In the genomic region with DNA sequence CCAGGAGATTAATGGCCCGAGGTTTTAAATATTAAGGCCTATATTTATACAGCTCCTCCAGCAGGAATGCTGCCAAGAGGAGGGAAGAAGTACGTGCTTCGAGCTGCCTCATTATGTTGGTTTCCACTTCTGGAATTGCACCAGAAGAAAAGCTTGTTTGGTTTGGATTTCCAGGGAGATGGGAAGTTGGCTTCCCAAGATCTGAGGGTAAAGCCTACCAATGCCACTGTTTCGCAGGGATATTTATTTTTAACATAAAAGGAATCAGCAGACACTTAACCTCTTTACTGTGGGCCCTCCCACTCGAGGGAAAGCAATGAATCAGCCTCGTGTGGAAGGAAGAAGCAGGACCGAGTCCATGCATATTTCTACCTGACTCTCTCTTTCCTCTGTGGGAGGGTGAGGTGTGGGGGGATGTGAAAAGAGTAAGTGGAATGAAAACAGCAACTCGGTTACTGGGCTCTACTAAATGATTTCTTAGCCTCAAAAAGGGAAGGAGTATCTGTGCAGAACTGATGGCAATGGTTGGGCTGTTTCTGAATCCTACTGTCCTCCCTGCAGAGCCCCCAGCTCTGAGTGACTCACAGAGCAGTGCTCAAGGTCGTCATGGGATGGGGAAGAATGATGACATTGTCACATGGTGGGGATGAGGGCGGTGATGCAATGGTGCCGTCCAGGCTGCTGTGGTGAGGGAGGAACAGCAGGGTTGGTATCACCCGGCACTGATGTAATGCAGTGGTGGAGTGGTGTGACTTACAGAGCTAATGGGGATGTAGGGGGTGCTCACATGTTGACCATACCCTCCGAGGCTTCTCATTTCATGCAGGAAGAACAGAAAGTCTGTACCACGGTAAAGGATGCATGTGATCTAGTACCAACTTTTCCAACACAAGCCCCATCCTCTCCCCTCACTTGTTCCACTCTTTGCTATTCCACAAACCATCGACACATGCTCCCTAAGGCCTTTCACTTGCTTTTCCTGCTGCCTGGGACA, we compare ENCODE assay signal across 10 cellular contexts.
DNase-seq lines count a peak whose midpoint lies in the region; ATAC-seq and TF ChIP-seq lines count a peak whose summit lies in the region.
"Had no signal": no experiment of that assay in that cellular context is flagged by ENCODE, and none has a peak within 500 bp of the region (broad histone marks: within the 10 kb centered on the region; RNA-seq: fewer than 3 reads in every experiment).

No MANE protein-coding gene starts in this region.

- H3K27me3 ChIP-seq in SK-N-SH (ENCODE audit: insufficient read depth) (no peaks in the 10 kb centered on the region), foreskin keratinocyte (no peaks in the 10 kb centered on the region), smooth muscle cell (ENCODE audit: low read depth) (no peaks in the 10 kb centered on the region), Caco-2 (replicated peaks; ENCODE audit: control insufficient read depth, insufficient read depth, low read length) (no peaks in the 10 kb centered on the region)
- H3K27me3 ChIP-seq: body of pancreas, pancreas had no signal

- H4K20me1 ChIP-seq in SK-N-SH (ENCODE audit: insufficient read depth) (no peaks in the 10 kb centered on the region), smooth muscle cell (ENCODE audit: low read depth) (no peaks in the 10 kb centered on the region)

- H3K9me2 ChIP-seq in SK-N-SH, result no peaks in the 10 kb centered on the region

- TF ChIP-seq RAD21 in SK-N-SH (IDR thresholded peaks at IDR 0.05; ENCODE audit: low read length), result no peak

- no TSS peak for BruUV-seq in Caco-2 (replicated peaks; lab: Mats Ljungman, UMichigan)

- intact Hi-C loops in Caco-2 (cut with micrococcal nuclease; ENCODE audit: unreplicated experiment), result no loop called here

- peak overlapping the region; percentile 47 to 76 for H3K27ac ChIP-seq in SK-N-SH (ENCODE audit: low read depth in 2 of 2, low read length in 1 of 2)
- H3K27ac ChIP-seq in foreskin keratinocyte, result no peak overlapping the region
- peak overlapping the region; percentile 85 for H3K27ac ChIP-seq in smooth muscle cell (ENCODE audit: low read depth)
- H3K27ac ChIP-seq: body of pancreas, pancreas had no signal

- peaks cover 8% of the 10 kb centered on the region for H3K4me1 Mint-ChIP-seq in Caco-2 (ENCODE audit: low read depth, unreplicated experiment)

- POLR2A ChIA-PET in SK-N-SH (lab: Yijun Ruan, JAX), result interaction anchor here (0.6 kb wide), 1 partner anchor 26 kb away, joined by 3 read pairs; no protein-coding TSS in a partner anchor
- POLR2A ChIA-PET in Caco-2 (lab: Charles Lee), result no interaction called here

- TF ChIP-seq CTCF in SK-N-SH (IDR thresholded peaks at IDR 0.05) (no peak), foreskin keratinocyte (conservative IDR thresholded peaks at IDR 0.05) (no peak), smooth muscle cell (IDR thresholded peaks at IDR 0.05; ENCODE audit: borderline replicate concordance, insufficient read depth, poor library complexity, severe bottlenecking) (no peak), Caco-2 (IDR thresholded peaks at IDR 0.05; ENCODE audit: insufficient read depth in 1 of 2, low read depth in 1 of 2, low read length in 1 of 2, severe bottlenecking in 1 of 2, unreplicated experiment in 1 of 2) (no peak)

- no peak overlapping the region for H3K4me3 Mint-ChIP-seq in Caco-2 (ENCODE audit: unreplicated experiment)

- TF ChIP-seq EP300 in SK-N-SH (IDR thresholded peaks at IDR 0.05; ENCODE audit: borderline replicate concordance in 1 of 2, low read depth in 1 of 2, low read length in 1 of 2), result no peak

- CTCF ChIA-PET in SK-N-SH (lab: Yijun Ruan, JAX), result interaction anchor here (0.7 to 1.0 kb wide), 3 partner anchors 13 to 153 kb away, joined by 3 to 4 read pairs (median 3); no protein-coding TSS in a partner anchor
- CTCF ChIA-PET in Caco-2 (lab: Charles Lee), result no interaction called here

- H3K9me3 ChIP-seq in SK-N-SH (no peaks in the 10 kb centered on the region), smooth muscle cell (replicated peaks; ENCODE audit: low read depth) (no peaks in the 10 kb centered on the region), Caco-2 (no peaks in the 10 kb centered on the region)
- H3K9me3 ChIP-seq: body of pancreas, pancreas had no signal

- peak; percentile 89 for DNase-seq in H4 (ENCODE audit: low spot score)
- DNase-seq in SK-N-SH, result no peak
- DNase-seq in foreskin keratinocyte, result no peak
- DNase-seq in smooth muscle cell (lab: John Stamatoyannopoulos, UW; ENCODE audit: unreplicated experiment), result no peak
- DNase-seq in SK-N-DZ (ENCODE audit: low spot score), result no peak
- DNase-seq in NCI-H748 (lab: John Stamatoyannopoulos, UW; ENCODE audit: unreplicated experiment), result no peak
- no peak for DNase-seq in Caco-2
- DNase-seq: NCI-H345 had no signal

- H3K36me3 ChIP-seq in SK-N-SH (replicated peaks in 1 of 2; ENCODE audit: control insufficient read depth in 1 of 2, insufficient read depth in 2 of 2, low read length in 1 of 2) (peaks cover 0 to 97% of the 10 kb centered on the region in 2 experiments), smooth muscle cell (ENCODE audit: low read depth) (no peaks in the 10 kb centered on the region), Caco-2 (ENCODE audit: control insufficient read depth, insufficient read depth, low read length) (no peaks in the 10 kb centered on the region)
- H3K36me3 ChIP-seq: pancreas had no signal

- H3K36me3 Mint-ChIP-seq in Caco-2 (ENCODE audit: insufficient read depth, unreplicated experiment), result no peaks in the 10 kb centered on the region

- 57% methylated on average over 13 of the region's 15 CpGs for WGBS in SK-N-SH (ENCODE audit: low lambda C conversion rate)
- WGBS in smooth muscle cell (ENCODE audit: low lambda C conversion rate), result 27% methylated on average over 15 of the region's 15 CpGs

- H2AFZ ChIP-seq in SK-N-SH (ENCODE audit: low read depth) (no peak overlapping the region), smooth muscle cell (ENCODE audit: low read depth) (no peak overlapping the region)

- H3K4me2 ChIP-seq in SK-N-SH (peak overlapping the region; percentile 41), smooth muscle cell (peak overlapping the region; percentile 65)

- H3K9ac ChIP-seq in SK-N-SH (0 out of 2 replicates have a peak overlapping the region, but pooled peaks have one; percentile 23), smooth muscle cell (ENCODE audit: low read depth) (peak overlapping the region; percentile 53)

- H3K4me3 ChIP-seq in SK-N-SH (ENCODE audit: low read depth in 2 of 2, low read length in 1 of 2) (no peak overlapping the region), smooth muscle cell (no peak overlapping the region), Caco-2 (ENCODE audit: low read depth, low read length) (no peak overlapping the region)
- H3K4me3 ChIP-seq: body of pancreas, pancreas had no signal

- no peak overlapping the region for H3K27ac Mint-ChIP-seq in Caco-2 (ENCODE audit: unreplicated experiment)

- peaks cover 2% of the 10 kb centered on the region for H3K27me3 Mint-ChIP-seq in Caco-2 (ENCODE audit: insufficient read depth, unreplicated experiment)

- peak; percentile 39 for ATAC-seq in foreskin keratinocyte
- ATAC-seq: body of pancreas had no signal

- H3K4me1 ChIP-seq in SK-N-SH (ENCODE audit: control insufficient read depth in 1 of 2, insufficient read depth in 2 of 2, low read depth in 1 of 2, low read length in 1 of 2) (peaks cover 0 to 81% of the 10 kb centered on the region in 2 experiments; a peak in 2 of 4 replicates), foreskin keratinocyte (no peaks in the 10 kb centered on the region), smooth muscle cell (ENCODE audit: low read depth) (peaks cover 12% of the 10 kb centered on the region), Caco-2 (0 out of 2 replicates have a peak, but pooled peaks cover 4% of the 10 kb centered on the region)
- H3K4me1 ChIP-seq: body of pancreas, pancreas had no signal

- H3K79me2 ChIP-seq in SK-N-SH (ENCODE audit: insufficient read depth) (no peaks in the 10 kb centered on the region), smooth muscle cell (ENCODE audit: low read depth) (no peaks in the 10 kb centered on the region)

- H3F3A ChIP-seq in SK-N-SH (replicated peaks; ENCODE audit: insufficient read depth), result peaks cover 5% of the 10 kb centered on the region
- peaks cover 22% of the 10 kb centered on the region for H3F3A ChIP-seq in smooth muscle cell (ENCODE audit: low read depth)

- H3K9me3 Mint-ChIP-seq in Caco-2 (ENCODE audit: unreplicated experiment), result no peaks in the 10 kb centered on the region

TF ChIP-seq in SK-N-SH, 30 proteins besides CTCF, POLR2A, EP300 and RAD21:
- TF ChIP-seq SIN3A (IDR thresholded peaks at IDR 0.05; ENCODE audit: borderline replicate concordance, low read depth, low read length) (no peak), FOXM1 (IDR thresholded peaks at IDR 0.05; ENCODE audit: low read depth) (no peak), MEF2A (IDR thresholded peaks at IDR 0.05; ENCODE audit: borderline replicate concordance, low read depth) (no peak), ELF1 (IDR thresholded peaks at IDR 0.05) (no peak), TAF1 (IDR thresholded peaks at IDR 0.05; ENCODE audit: borderline replicate concordance, low read depth, low read length) (no peak), RCOR1 (IDR thresholded peaks at IDR 0.05; ENCODE audit: low read length) (no peak), POLR2AphosphoS5 (IDR thresholded peaks at IDR 0.05; ENCODE audit: low read depth, low read length) (no peak), NRF1 (IDR thresholded peaks at IDR 0.05; ENCODE audit: low read depth, low read length) (no peak), FOSL2 (IDR thresholded peaks at IDR 0.05; ENCODE audit: borderline replicate concordance, low read depth) (no peak)
- TF ChIP-seq, protein P1, sequence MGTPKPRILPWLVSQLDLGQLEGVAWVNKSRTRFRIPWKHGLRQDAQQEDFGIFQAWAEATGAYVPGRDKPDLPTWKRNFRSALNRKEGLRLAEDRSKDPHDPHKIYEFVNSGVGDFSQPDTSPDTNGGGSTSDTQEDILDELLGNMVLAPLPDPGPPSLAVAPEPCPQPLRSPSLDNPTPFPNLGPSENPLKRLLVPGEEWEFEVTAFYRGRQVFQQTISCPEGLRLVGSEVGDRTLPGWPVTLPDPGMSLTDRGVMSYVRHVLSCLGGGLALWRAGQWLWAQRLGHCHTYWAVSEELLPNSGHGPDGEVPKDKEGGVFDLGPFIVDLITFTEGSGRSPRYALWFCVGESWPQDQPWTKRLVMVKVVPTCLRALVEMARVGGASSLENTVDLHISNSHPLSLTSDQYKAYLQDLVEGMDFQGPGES (IDR thresholded peaks at IDR 0.05; ENCODE audit: low read depth, low read length), result no peak
- TF ChIP-seq, protein P2, sequence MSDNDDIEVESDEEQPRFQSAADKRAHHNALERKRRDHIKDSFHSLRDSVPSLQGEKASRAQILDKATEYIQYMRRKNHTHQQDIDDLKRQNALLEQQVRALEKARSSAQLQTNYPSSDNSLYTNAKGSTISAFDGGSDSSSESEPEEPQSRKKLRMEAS (IDR thresholded peaks at IDR 0.05; ENCODE audit: low read depth), result no peak
